Comparison of ENCODE assay signal across 1 cellular context in the genomic region with DNA sequence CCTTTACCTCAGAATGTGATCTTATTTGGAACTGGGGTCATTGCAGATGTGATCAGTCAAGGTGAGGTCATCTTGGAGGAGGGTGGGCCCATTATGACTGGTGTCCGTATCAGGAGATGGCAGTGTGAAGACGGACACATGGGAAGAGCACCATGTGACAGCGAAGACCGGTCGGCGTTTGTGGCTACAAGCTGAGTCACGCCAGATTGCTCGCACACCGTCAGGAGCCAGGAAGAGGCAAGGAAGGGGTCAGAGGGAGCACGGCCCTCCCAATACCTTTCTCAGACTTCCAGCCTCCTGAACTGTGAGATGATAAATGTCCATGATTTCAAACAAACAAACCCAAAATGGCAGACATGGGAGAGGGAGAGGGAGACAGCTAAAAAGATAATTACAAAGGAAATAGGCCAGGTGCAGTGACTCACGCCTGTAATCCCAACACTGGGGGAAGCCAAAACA.
TF ChIP-seq lines count a peak whose summit lies in the region.

No MANE protein-coding gene starts in this region.

TF ChIP-seq in K562, 482 proteins besides CTCF, POLR2A, EP300 and RAD21 (continued from another document and continues in another):
- TF ChIP-seq, protein P1, sequence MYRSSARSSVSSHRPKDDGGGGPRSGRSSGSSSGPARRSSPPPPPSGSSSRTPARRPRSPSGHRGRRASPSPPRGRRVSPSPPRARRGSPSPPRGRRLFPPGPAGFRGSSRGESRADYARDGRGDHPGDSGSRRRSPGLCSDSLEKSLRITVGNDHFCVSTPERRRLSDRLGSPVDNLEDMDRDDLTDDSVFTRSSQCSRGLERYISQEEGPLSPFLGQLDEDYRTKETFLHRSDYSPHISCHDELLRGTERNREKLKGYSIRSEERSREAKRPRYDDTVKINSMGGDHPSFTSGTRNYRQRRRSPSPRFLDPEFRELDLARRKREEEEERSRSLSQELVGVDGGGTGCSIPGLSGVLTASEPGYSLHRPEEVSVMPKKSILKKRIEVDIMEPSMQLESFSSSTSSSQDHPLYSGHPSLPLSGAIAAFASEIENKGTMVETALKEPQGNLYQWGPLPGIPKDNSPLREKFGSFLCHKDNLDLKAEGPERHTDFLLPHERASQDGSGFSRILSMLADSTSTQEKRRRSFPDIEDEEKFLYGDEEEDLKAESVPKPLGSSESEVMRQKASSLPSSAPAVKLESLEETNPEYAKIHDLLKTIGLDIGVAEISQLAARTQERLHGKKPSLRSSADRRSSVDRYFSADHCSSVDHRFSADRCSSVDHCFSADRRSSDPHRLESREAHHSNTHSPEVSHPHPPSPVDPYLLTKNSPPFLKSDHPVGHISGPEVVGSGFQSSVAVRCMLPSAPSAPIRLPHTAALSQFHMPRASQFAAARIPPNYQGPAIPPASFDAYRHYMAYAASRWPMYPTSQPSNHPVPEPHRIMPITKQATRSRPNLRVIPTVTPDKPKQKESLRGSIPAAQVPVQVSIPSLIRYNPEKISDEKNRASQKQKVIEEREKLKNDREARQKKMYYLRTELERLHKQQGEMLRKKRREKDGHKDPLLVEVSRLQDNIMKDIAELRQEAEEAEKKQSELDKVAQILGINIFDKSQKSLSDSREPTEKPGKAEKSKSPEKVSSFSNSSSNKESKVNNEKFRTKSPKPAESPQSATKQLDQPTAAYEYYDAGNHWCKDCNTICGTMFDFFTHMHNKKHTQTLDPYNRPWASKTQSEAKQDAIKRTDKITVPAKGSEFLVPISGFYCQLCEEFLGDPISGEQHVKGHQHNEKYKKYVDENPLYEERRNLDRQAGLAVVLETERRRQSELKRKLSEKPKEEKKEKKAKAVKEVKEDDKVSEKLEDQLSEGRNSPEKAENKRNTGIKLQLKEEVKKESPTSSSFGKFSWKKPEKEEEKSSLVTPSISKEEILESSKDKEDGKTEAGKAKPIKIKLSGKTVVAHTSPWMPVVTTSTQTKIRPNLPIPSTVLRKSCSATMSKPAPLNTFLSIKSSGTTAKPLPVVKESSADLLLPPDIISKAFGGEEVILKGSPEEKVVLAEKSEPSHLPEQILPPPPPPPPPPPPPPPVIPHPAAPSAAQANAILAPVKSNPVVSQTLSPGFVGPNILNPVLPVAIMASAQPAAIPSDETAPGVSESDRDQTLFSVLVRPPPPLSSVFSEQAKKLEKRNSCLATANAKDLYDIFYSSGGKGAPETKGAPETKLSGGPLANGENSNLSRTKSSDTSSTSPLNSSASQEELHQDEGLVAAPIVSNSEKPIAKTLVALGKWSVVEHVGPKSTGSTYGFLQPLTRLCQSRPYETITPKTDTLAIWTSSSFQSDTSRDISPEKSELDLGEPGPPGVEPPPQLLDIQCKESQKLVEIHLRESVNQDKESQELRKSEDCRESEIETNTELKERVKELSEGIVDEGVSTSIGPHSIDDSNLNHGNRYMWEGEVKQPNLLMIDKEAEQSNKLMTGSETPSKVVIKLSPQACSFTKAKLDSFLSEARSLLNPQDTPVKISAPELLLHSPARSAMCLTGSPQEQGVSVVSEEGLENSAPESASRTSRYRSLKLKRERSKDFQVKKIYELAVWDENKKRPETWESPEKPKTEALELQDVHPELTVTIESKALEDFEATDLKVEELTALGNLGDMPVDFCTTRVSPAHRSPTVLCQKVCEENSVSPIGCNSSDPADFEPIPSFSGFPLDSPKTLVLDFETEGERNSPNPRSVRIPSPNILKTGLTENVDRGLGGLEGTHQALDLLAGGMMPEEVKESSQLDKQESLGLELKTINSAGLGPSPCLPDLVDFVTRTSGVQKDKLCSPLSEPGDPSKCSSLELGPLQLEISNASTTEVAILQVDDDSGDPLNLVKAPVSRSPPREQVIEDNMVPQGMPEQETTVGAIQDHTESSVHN (IDR thresholded peaks at IDR 0.05; ENCODE audit: borderline replicate concordance in 1 of 2, low read depth in 1 of 2): peak in 1 of 2 experiments; percentile 71; a peak in 2 of 4 replicates
- peak; percentile 91 for TF ChIP-seq ZNF583 (CRISPR knock-in tag; IDR thresholded peaks at IDR 0.05)
- peak; percentile 67 for TF ChIP-seq ELF1 (tag; IDR thresholded peaks at IDR 0.05)
- peak; percentile 42; the same call in 1 of the 2 replicates for TF ChIP-seq ZNF175 (CRISPR knock-in tag; IDR thresholded peaks at IDR 0.05; ENCODE audit: low read depth)
- TF ChIP-seq ZFX (CRISPR knock-in tag; IDR thresholded peaks at IDR 0.05): 0 out of 2 replicates have a peak, but pooled peaks have one; percentile 35
- peak in 1 of 2 experiments; percentile 92; a peak in 2 of 4 replicates for TF ChIP-seq HDAC1 (IDR thresholded peaks at IDR 0.05)
- TF ChIP-seq SNIP1 (IDR thresholded peaks at IDR 0.05; ENCODE audit: low read depth): no peak
- peak; percentile 44 to 71; a peak in 3 of 4 replicates for TF ChIP-seq TRIM24 (IDR thresholded peaks at IDR 0.05)
- peak; percentile 89 to 91 for TF ChIP-seq FOXK2 (conservative IDR thresholded peaks at IDR 0.05 in 1 of 2, IDR thresholded peaks at IDR 0.05 in 1 of 2; ENCODE audit: low read depth in 2 of 2)
- TF ChIP-seq YY1 (IDR thresholded peaks at IDR 0.05; ENCODE audit: borderline replicate concordance in 1 of 3, control insufficient read depth in 1 of 3, extremely low read depth in 1 of 3, insufficient read depth in 3 of 3, insufficient read length in 1 of 3, insufficient replicate concordance in 2 of 3, low read depth in 1 of 3, low read length in 2 of 3): peak in 2 of 3 experiments; percentile 16 to 38
- TF ChIP-seq NUFIP1 (IDR thresholded peaks at IDR 0.05; ENCODE audit: partially characterized antibody): peak; percentile 73
- TF ChIP-seq XRCC5 (IDR thresholded peaks at IDR 0.05; ENCODE audit: low read depth, low read length): peak; percentile 46; the same call in 1 of the 2 replicates
- peak; percentile 31; the same call in 1 of the 2 replicates for TF ChIP-seq ZNF644 (tag; IDR thresholded peaks at IDR 0.05; ENCODE audit: low read depth)
- 0 out of 2 replicates have a peak, but pooled peaks have one; percentile 31 for TF ChIP-seq ZNF76 (CRISPR knock-in tag; IDR thresholded peaks at IDR 0.05; ENCODE audit: borderline replicate concordance)
- TF ChIP-seq MXI1 (IDR thresholded peaks at IDR 0.05; ENCODE audit: low read depth, low read length): no peak
- TF ChIP-seq KLF10 (CRISPR knock-in tag; IDR thresholded peaks at IDR 0.05): no peak
- TF ChIP-seq, protein P2, sequence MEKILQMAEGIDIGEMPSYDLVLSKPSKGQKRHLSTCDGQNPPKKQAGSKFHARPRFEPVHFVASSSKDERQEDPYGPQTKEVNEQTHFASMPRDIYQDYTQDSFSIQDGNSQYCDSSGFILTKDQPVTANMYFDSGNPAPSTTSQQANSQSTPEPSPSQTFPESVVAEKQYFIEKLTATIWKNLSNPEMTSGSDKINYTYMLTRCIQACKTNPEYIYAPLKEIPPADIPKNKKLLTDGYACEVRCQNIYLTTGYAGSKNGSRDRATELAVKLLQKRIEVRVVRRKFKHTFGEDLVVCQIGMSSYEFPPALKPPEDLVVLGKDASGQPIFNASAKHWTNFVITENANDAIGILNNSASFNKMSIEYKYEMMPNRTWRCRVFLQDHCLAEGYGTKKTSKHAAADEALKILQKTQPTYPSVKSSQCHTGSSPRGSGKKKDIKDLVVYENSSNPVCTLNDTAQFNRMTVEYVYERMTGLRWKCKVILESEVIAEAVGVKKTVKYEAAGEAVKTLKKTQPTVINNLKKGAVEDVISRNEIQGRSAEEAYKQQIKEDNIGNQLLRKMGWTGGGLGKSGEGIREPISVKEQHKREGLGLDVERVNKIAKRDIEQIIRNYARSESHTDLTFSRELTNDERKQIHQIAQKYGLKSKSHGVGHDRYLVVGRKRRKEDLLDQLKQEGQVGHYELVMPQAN (IDR thresholded peaks at IDR 0.05; ENCODE audit: borderline replicate concordance): peak; percentile 74; the same call in 1 of the 2 replicates
- TF ChIP-seq, protein P3, sequence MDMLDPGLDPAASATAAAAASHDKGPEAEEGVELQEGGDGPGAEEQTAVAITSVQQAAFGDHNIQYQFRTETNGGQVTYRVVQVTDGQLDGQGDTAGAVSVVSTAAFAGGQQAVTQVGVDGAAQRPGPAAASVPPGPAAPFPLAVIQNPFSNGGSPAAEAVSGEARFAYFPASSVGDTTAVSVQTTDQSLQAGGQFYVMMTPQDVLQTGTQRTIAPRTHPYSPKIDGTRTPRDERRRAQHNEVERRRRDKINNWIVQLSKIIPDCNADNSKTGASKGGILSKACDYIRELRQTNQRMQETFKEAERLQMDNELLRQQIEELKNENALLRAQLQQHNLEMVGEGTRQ (CRISPR knock-in tag; IDR thresholded peaks at IDR 0.05): peak; percentile 90
- TF ChIP-seq MCM3 (IDR thresholded peaks at IDR 0.05): no peak
- TF ChIP-seq CBX3 (IDR thresholded peaks at IDR 0.05; ENCODE audit: borderline replicate concordance in 1 of 2, low read length in 2 of 2): peak in 1 of 2 experiments; percentile 84; a peak in 2 of 3 replicates
- TF ChIP-seq FOSL1 (tag; conservative IDR thresholded peaks at IDR 0.05): peak; percentile 93
- no peak for TF ChIP-seq ZNF668 (CRISPR knock-in tag; IDR thresholded peaks at IDR 0.05)
- TF ChIP-seq DACH1 (IDR thresholded peaks at IDR 0.05; ENCODE audit: partially characterized antibody): peak; percentile 19
- peak; percentile 78; the same call in 1 of the 2 replicates for TF ChIP-seq ELF4 (CRISPR knock-in tag; IDR thresholded peaks at IDR 0.05)
- peak; percentile 86; the same call in 1 of the 2 replicates for TF ChIP-seq HDAC8 (tag; IDR thresholded peaks at IDR 0.05)
- TF ChIP-seq GATAD2A (IDR thresholded peaks at IDR 0.05): peak; percentile 90
- TF ChIP-seq, protein P4, sequence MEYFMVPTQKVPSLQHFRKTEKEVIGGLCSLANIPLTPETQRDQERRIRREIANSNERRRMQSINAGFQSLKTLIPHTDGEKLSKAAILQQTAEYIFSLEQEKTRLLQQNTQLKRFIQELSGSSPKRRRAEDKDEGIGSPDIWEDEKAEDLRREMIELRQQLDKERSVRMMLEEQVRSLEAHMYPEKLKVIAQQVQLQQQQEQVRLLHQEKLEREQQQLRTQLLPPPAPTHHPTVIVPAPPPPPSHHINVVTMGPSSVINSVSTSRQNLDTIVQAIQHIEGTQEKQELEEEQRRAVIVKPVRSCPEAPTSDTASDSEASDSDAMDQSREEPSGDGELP (CRISPR knock-in tag; IDR thresholded peaks at IDR 0.05; ENCODE audit: borderline replicate concordance): peak; percentile 76; the same call in 1 of the 2 replicates
- TF ChIP-seq MTA3 (IDR thresholded peaks at IDR 0.05; ENCODE audit: borderline replicate concordance): peak; percentile 80
- TF ChIP-seq NFE2 (IDR thresholded peaks at IDR 0.05; ENCODE audit: low read depth): peak; percentile 98
- TF ChIP-seq MAFG (tag; conservative IDR thresholded peaks at IDR 0.05): peak; percentile 92
- TF ChIP-seq SRSF9 (IDR thresholded peaks at IDR 0.05; ENCODE audit: borderline replicate concordance, low read depth, low read length): no peak
- TF ChIP-seq, protein P5, sequence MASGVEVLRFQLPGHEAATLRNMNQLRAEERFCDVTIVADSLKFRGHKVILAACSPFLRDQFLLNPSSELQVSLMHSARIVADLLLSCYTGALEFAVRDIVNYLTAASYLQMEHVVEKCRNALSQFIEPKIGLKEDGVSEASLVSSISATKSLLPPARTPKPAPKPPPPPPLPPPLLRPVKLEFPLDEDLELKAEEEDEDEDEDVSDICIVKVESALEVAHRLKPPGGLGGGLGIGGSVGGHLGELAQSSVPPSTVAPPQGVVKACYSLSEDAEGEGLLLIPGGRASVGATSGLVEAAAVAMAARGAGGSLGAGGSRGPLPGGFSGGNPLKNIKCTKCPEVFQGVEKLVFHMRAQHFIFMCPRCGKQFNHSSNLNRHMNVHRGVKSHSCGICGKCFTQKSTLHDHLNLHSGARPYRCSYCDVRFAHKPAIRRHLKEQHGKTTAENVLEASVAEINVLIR (CRISPR knock-in tag; IDR thresholded peaks at IDR 0.05): no peak
- TF ChIP-seq, protein P6, sequence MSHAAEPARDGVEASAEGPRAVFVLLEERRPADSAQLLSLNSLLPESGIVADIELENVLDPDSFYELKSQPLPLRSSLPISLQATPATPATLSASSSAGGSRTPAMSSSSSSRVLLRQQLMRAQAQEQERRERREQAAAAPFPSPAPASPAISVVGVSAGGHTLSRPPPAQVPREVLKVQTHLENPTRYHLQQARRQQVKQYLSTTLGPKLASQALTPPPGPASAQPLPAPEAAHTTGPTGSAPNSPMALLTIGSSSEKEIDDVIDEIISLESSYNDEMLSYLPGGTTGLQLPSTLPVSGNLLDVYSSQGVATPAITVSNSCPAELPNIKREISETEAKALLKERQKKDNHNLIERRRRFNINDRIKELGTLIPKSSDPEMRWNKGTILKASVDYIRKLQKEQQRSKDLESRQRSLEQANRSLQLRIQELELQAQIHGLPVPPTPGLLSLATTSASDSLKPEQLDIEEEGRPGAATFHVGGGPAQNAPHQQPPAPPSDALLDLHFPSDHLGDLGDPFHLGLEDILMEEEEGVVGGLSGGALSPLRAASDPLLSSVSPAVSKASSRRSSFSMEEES (CRISPR knock-in tag; IDR thresholded peaks at IDR 0.05): no peak; the same call in 1 of the 2 replicates
